ENCODE assay signal across 13 cellular contexts in the genomic region with DNA sequence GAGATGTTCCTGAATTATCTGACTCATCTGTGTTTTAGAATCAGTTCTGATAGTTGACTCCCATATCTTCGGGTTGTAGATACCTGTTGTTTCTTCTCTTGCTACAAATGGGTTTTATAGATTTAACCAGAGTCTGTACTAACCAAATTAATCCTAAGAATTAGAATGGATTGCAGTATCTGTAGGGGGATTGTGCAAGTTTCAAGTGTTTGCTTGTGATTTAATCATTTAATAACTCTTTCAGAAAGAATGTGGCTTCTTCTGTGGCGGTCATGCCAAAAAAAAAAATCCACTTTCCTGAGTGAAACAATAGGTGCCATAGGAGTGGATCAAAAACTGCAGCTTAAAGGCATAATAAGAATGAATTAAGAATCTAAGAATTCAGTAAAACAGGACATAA.
"Had no signal": no experiment of that assay in that cellular context is flagged by ENCODE, and none has a peak within 500 bp of the region (broad histone marks: within the 10 kb centered on the region; RNA-seq: fewer than 3 reads in every experiment).

No MANE protein-coding gene starts in this region.

- H3K4me3 ChIP-seq: prostate gland, smooth muscle cell had no signal

- ATAC-seq: activated CD4-positive, CD25-positive, alpha-beta regulatory T cell treated with anti-CD3 and anti-CD28 coated beads, Interleukin-2, amount 50 U/mL, for 24 hours; right cardiac atrium; stimulated activated naive CD8-positive, alpha-beta T cell treated with anti-CD3 and anti-CD28 coated beads, Interleukin-15, Interleukin-2, amounts not matched to agents 100 U/mL and 50 U/mL, for 24 hours had no signal

- DNase-seq: activated CD4-positive, alpha-beta T cell treated with anti-CD3 and anti-CD28 coated beads, Interleukin-2, amount 50 U/mL, for 4 hours; activated naive CD4-positive, alpha-beta T cell treated with anti-CD3 and anti-CD28 coated beads for 36 hours; foreskin fibroblast; hippocampal formation; nephron progenitor cell; right cardiac atrium; stimulated activated naive CD8-positive, alpha-beta T cell treated with anti-CD3 and anti-CD28 coated beads, Interleukin-15, Interleukin-2, amounts not matched to agents 100 U/mL and 50 U/mL, for 24 hours; trophoblast cell had no signal

- H3K9me3 ChIP-seq: prostate gland had no signal

- H3K27ac ChIP-seq: prostate gland had no signal

- H3K4me3 Mint-ChIP-seq: activated naive CD4-positive, alpha-beta T cell treated with anti-CD3 and anti-CD28 coated beads for 36 hours; nephron progenitor cell; T-helper 2 cell treated with Interferon-gamma antibody and Interleukin-4, amounts not matched to agents 5 μg/mL and 100 μg/mL, for 36 hours had no signal

- H3K27ac Mint-ChIP-seq: activated naive CD4-positive, alpha-beta T cell treated with anti-CD3 and anti-CD28 coated beads for 36 hours; activated T-helper 2 cell treated with anti-CD3 and anti-CD28 coated beads, Interferon-gamma antibody, Interleukin-2, Interleukin-4, amounts not matched to agents 10 μg/mL and 5 μg/mL and 100 μg/mL, durations not matched to agents 14 hours and 24 hours and 36 hours; nephron progenitor cell; T-helper 2 cell treated with Interferon-gamma antibody and Interleukin-4, amounts not matched to agents 5 μg/mL and 100 μg/mL, for 36 hours had no signal

- H3K36me3 ChIP-seq: prostate gland had no signal

- H3K9me3 Mint-ChIP-seq: activated naive CD4-positive, alpha-beta T cell treated with anti-CD3 and anti-CD28 coated beads for 36 hours; activated T-helper 2 cell treated with anti-CD3 and anti-CD28 coated beads, Interferon-gamma antibody, Interleukin-2, Interleukin-4, amounts not matched to agents 10 μg/mL and 5 μg/mL and 100 μg/mL, durations not matched to agents 14 hours and 24 hours and 36 hours; nephron progenitor cell; T-helper 2 cell treated with Interferon-gamma antibody and Interleukin-4, amounts not matched to agents 5 μg/mL and 100 μg/mL, for 36 hours had no signal

- H3K4me1 ChIP-seq: prostate gland had no signal
